In the genomic region with DNA sequence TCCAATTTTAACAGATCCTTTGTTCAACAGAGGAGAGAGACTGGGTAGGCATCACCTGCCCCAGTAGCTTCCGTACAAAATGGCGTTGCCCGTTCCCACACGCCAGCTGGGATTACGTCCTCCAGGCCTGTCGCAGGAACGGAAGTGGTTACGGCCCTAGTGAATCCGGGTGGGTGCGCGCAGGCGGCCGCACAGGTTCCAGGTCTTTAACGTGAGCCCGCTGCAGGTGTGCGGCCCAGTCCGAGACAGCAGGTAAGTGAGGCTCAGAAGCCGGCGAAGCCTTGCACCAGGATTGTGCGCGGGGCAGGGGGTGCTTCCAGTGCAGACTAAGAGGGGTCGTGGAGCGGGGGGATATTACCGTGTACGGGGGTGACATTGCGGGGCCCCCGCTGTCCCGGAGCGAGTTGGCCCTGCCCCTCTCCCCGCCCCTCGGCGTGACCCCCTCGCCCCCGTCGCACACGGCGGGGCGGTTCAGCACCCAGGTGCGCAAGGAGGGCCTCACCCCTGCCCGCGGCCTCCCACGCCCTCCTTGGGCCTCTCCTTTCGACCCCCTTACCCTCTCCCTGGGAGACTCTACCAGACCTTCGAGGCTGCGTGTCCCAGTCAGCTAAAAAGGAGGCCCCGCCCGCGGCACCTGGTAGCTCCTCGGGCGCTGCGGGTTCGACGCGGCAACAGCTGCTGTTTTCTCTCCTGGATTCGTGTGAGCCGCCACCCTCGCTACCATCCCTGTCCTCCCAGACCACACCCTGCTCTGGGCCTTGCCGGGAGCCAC, we compare ENCODE assay signal across 7 cellular contexts. TPM values are rescaled to one million over a fixed set of nuclear protein-coding genes. Genes with fewer than 3 reads are reported as not detected.
A peak's percentile ranks its signal among the peaks of the same experiment; 100 is the strongest.
DNase-seq lines count a peak whose midpoint lies in the region; ATAC-seq and TF ChIP-seq lines count a peak whose summit lies in the region.

A gene with protein sequence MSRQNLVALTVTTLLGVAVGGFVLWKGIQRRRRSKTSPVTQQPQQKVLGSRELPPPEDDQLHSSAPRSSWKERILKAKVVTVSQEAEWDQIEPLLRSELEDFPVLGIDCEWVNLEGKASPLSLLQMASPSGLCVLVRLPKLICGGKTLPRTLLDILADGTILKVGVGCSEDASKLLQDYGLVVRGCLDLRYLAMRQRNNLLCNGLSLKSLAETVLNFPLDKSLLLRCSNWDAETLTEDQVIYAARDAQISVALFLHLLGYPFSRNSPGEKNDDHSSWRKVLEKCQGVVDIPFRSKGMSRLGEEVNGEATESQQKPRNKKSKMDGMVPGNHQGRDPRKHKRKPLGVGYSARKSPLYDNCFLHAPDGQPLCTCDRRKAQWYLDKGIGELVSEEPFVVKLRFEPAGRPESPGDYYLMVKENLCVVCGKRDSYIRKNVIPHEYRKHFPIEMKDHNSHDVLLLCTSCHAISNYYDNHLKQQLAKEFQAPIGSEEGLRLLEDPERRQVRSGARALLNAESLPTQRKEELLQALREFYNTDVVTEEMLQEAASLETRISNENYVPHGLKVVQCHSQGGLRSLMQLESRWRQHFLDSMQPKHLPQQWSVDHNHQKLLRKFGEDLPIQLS (plus strand): TSS at position 159 of the 772 bp plus-strand sequence. CDS start 17,973 bp downstream, outside the sequence.

- DNase-seq in NCI-H2107 treated with DMSO at 0.1 percent for 48 hours (lab: John Stamatoyannopoulos, UW; ENCODE audit: unreplicated experiment) (peak; percentile 99), activated B cell treated with CpG ODN at 0.5 μM for 24 hours (peak; percentile 58), caudate nucleus (lab: John Stamatoyannopoulos, UW) (peak; percentile 40 to 95 (median 85)), immature natural killer cell (peak; percentile 45 to 53 (median 48)), smooth muscle cell of the brain vasculature (ENCODE audit: low read depth, low spot score) (peak; percentile 29)

- H3K4me1 Mint-ChIP-seq in activated B cell treated with CpG ODN at 0.5 μM for 24 hours (peaks cover 16% of the 10 kb centered on the region), immature natural killer cell (peaks cover 15 to 22% of the 10 kb centered on the region in 2 donors)

- H3K9me3 Mint-ChIP-seq in activated B cell treated with CpG ODN at 0.5 μM for 24 hours (no peaks in the 10 kb centered on the region), immature natural killer cell (no peaks in the 10 kb centered on the region)

- intact Hi-C loops in activated B cell treated with CpG ODN at 0.5 μM for 24 hours (cut with micrococcal nuclease): loop anchor here (1.0 kb wide), 2 partner anchors 38 to 207 kb away; partner anchors contain the start of genes DCAF5, ERH and SLC39A9

- H3K27ac Mint-ChIP-seq in activated B cell treated with CpG ODN at 0.5 μM for 24 hours (peak within 1 kb of the TSS; percentile 83), immature natural killer cell (peak within 1 kb of the TSS; percentile 20 to 88 (median 77))

- POLR2A ChIA-PET in activated B cell treated with CpG ODN at 0.5 μM for 24 hours (lab: Charles Lee): interaction anchor here (0.6 to 2.0 kb wide), 5 partner anchors 39 to 575 kb away, joined by 3 to 23 read pairs (median 6); partner anchors contain the start of genes DCAF5, ERH, SLC39A9 and SRSF5

- ATAC-seq in GM18519 (IDR thresholded peaks at IDR 0.05; ENCODE audit: low FRiP score, unreplicated experiment): peak; percentile 67
- peak; percentile 84 for ATAC-seq in HG03045 (IDR thresholded peaks at IDR 0.05; ENCODE audit: unreplicated experiment)
- ATAC-seq in activated B cell treated with CpG ODN at 0.5 μM for 24 hours (ENCODE audit: low read depth): peak; percentile 84

- H3K36me3 Mint-ChIP-seq in activated B cell treated with CpG ODN at 0.5 μM for 24 hours (ENCODE audit: low read depth): peaks cover 9% of the 10 kb centered on the region
- no peaks in the 10 kb centered on the region for H3K36me3 Mint-ChIP-seq in immature natural killer cell

- H3K4me3 Mint-ChIP-seq in activated B cell treated with CpG ODN at 0.5 μM for 24 hours: peak within 1 kb of the TSS; percentile 93
- peak within 1 kb of the TSS; percentile 89 to 95 (median 92) for H3K4me3 Mint-ChIP-seq in immature natural killer cell

- TF ChIP-seq CTCF in activated B cell treated with CpG ODN at 0.5 μM for 24 hours (IDR thresholded peaks at IDR 0.05): no peak

- CTCF ChIA-PET in activated B cell treated with CpG ODN at 0.5 μM for 24 hours (lab: Charles Lee): interaction anchor here (2.4 kb wide), 1 partner anchor 62 kb away, joined by 6 read pairs; no protein-coding TSS in a partner anchor

- peak within 1 kb of the TSS; percentile 46 for H3K27ac ChIP-seq in caudate nucleus (ENCODE audit: low read depth, low read length)

- H3K27me3 Mint-ChIP-seq in activated B cell treated with CpG ODN at 0.5 μM for 24 hours (peaks cover 3% of the 10 kb centered on the region), immature natural killer cell (ENCODE audit: low read depth in 3 of 3) (peaks cover 0 to 3% (median 2%) of the 10 kb centered on the region in 3 donors)

RNA-seq across cellular contexts. Expression of the gene that starts here (rescaled TPM):
- total RNA-seq in activated B cell treated with CpG ODN at 0.5 μM for 24 hours: 5.2 and 6.9 TPM in 2 replicates
- 1 to 10 TPM; 2.2 to 4.8 (median 3.5) TPM for polyA plus RNA-seq in immature natural killer cell

Comparison
In these comparisons a context has a peak if more than half of its experiments do, and no peak if none do; other contexts are left out.
1. Peak in every context shown above with its lines: DNase-seq, ATAC-seq and H3K27ac ChIP-seq.
2. DNase-seq: peak in every context shown above with its lines; median percentile 99 in NCI-H2107 treated with DMSO at 0.1 percent for 48 hours; 85 in caudate nucleus; 58 in activated B cell treated with CpG ODN at 0.5 μM for 24 hours; 48 in immature natural killer cell; 29 in smooth muscle cell of the brain vasculature.